Comparison of ENCODE assay signal across 8 cellular contexts in genomic region chr6:30883743-30884520, GRCh38. TPM values are rescaled to one million over a fixed set of nuclear protein-coding genes. Genes with fewer than 3 reads are reported as not detected.
DNase-seq lines count a peak whose midpoint lies in the region; ATAC-seq and TF ChIP-seq lines count a peak whose summit lies in the region.

Gene DDR1 (plus strand): TSS chr6:30884519. CDS start chr6:30888730, 4,211 bp downstream.

- DNase-seq in C1 segment of cervical spinal cord (lab: John Stamatoyannopoulos, UW) (peak in 12 of 14 donors; percentile 60 to 94 (median 83)), HEK293T (ENCODE audit: extremely low spot score) (peak; percentile 61), foreskin keratinocyte (peak; percentile 53 to 73), tibial artery (peak; percentile 60 to 92)
- peak; percentile 47 for DNase-seq in activated naive CD4-positive, alpha-beta T cell treated with anti-CD3 and anti-CD28 coated beads for 36 hours

- POLR2A ChIA-PET in HEK293T (lab: Yijun Ruan, JAX), result interaction anchor here (0.7 to 2.1 kb wide), 9 partner anchors 20 to 268 kb away, joined by 3 to 10 read pairs (median 4); partner anchors contain the start of genes GTF2H4 and VARS2

- H3K4me3 Mint-ChIP-seq in activated naive CD4-positive, alpha-beta T cell treated with anti-CD3 and anti-CD28 coated beads for 36 hours, result peak within 1 kb of the TSS; percentile 80
- peak within 1 kb of the TSS; percentile 92 to 95 (median 95) for H3K4me3 Mint-ChIP-seq in nephron

- H3K36me3 Mint-ChIP-seq in activated naive CD4-positive, alpha-beta T cell treated with anti-CD3 and anti-CD28 coated beads for 36 hours (ENCODE audit: low read depth), result no peaks in the 10 kb centered on the region
- H3K36me3 Mint-ChIP-seq in nephron (ENCODE audit: low read depth), result peaks cover 10% of the 10 kb centered on the region

- intact Hi-C loops in activated naive CD4-positive, alpha-beta T cell treated with anti-CD3 and anti-CD28 coated beads for 36 hours (cut with micrococcal nuclease), result loop anchor here (2.0 kb wide), 1 partner anchor 25 kb away; the partner anchor contains the start of gene GTF2H4
- intact Hi-C loops in tibial artery (cut with DNase I; ENCODE audit: low total_unique reads), result loop anchor here (5.0 kb wide), 2 partner anchors 57 to 142 kb away; partner anchors contain the start of genes FLOT1 and IER3

- H3K4me1 ChIP-seq in foreskin keratinocyte, result peaks cover 33% of the 10 kb centered on the region
- peaks cover 0 to 69% (median 40%) of the 10 kb centered on the region in 4 donors for H3K4me1 ChIP-seq in tibial artery

- peak within 1 kb of the TSS; percentile 100 for H3K27ac ChIP-seq in foreskin keratinocyte
- H3K27ac ChIP-seq in tibial artery, result peak within 1 kb of the TSS; percentile 93 to 98

- CTCF ChIA-PET in HEK293T (lab: Yijun Ruan, JAX), result interaction anchor here (0.9 to 1.6 kb wide), 4 partner anchors 54 to 212 kb away, joined by 3 to 5 read pairs (median 4); partner anchors contain the start of gene DHX16
- CTCF ChIA-PET in activated naive CD4-positive, alpha-beta T cell treated with anti-CD3 and anti-CD28 coated beads for 36 hours (lab: Charles Lee), result interaction anchor here (1.0 to 7.2 kb wide), 5 partner anchors 20 to 64 kb away, joined by 3 to 34 read pairs (median 4); partner anchors contain the start of gene VARS2

- TF ChIP-seq CTCF in foreskin keratinocyte (conservative IDR thresholded peaks at IDR 0.05), result no peak
- TF ChIP-seq CTCF in nephron (IDR thresholded peaks at IDR 0.05; ENCODE audit: unreplicated experiment in 3 of 3), result no peak
- no peak for TF ChIP-seq CTCF in tibial artery (IDR thresholded peaks at IDR 0.05)

- no peaks in the 10 kb centered on the region for H3K9me3 Mint-ChIP-seq in activated naive CD4-positive, alpha-beta T cell treated with anti-CD3 and anti-CD28 coated beads for 36 hours
- no peaks in the 10 kb centered on the region for H3K9me3 Mint-ChIP-seq in nephron

- peak within 1 kb of the TSS; percentile 48 for H3K27ac Mint-ChIP-seq in activated naive CD4-positive, alpha-beta T cell treated with anti-CD3 and anti-CD28 coated beads for 36 hours
- peak within 1 kb of the TSS; percentile 98 to 99 (median 98) for H3K27ac Mint-ChIP-seq in nephron

- peaks cover 32% of the 10 kb centered on the region for H3K4me1 Mint-ChIP-seq in activated naive CD4-positive, alpha-beta T cell treated with anti-CD3 and anti-CD28 coated beads for 36 hours (ENCODE audit: low read depth)
- H3K4me1 Mint-ChIP-seq in nephron, result peaks cover 73% of the 10 kb centered on the region

- H3K27me3 ChIP-seq in foreskin keratinocyte (no peaks in the 10 kb centered on the region), tibial artery (no peaks in the 10 kb centered on the region)

- H3K9me3 ChIP-seq in tibial artery, result no peaks in the 10 kb centered on the region

- no peaks in the 10 kb centered on the region for H3K27me3 Mint-ChIP-seq in activated naive CD4-positive, alpha-beta T cell treated with anti-CD3 and anti-CD28 coated beads for 36 hours (ENCODE audit: low read depth)
- no peaks in the 10 kb centered on the region for H3K27me3 Mint-ChIP-seq in nephron (ENCODE audit: low read depth)

- H3K36me3 ChIP-seq in tibial artery, result peaks cover 0 to 4% (median 3%) of the 10 kb centered on the region in 3 donors

- peak within 1 kb of the TSS; percentile 87 to 88 for H3K4me3 ChIP-seq in tibial artery

- ATAC-seq in foreskin keratinocyte (peak; percentile 50), HG02588 (IDR thresholded peaks at IDR 0.05; ENCODE audit: unreplicated experiment) (no peak)

TF ChIP-seq in HEK293T, 16 proteins besides CTCF, POLR2A, EP300 and RAD21:
- TF ChIP-seq LEF1 (IDR thresholded peaks at IDR 0.05; ENCODE audit: borderline replicate concordance) (no peak), NFRKB (IDR thresholded peaks at IDR 0.05) (no peak), HDGF (IDR thresholded peaks at IDR 0.05; ENCODE audit: borderline replicate concordance) (no peak), SUZ12 (IDR thresholded peaks at IDR 0.05) (no peak), FOXK2 (IDR thresholded peaks at IDR 0.05) (no peak), L3MBTL2 (conservative IDR thresholded peaks at IDR 0.05) (no peak), BHLHE40 (IDR thresholded peaks at IDR 0.05; ENCODE audit: borderline replicate concordance) (no peak), TARDBP (IDR thresholded peaks at IDR 0.05) (no peak), SP1 (IDR thresholded peaks at IDR 0.05) (no peak), FOXM1 (IDR thresholded peaks at IDR 0.05; ENCODE audit: borderline replicate concordance) (no peak), ARNT (IDR thresholded peaks at IDR 0.05) (no peak), ZNF384 (IDR thresholded peaks at IDR 0.05) (no peak), ELF4 (IDR thresholded peaks at IDR 0.05) (no peak), CTBP1 (IDR thresholded peaks at IDR 0.05; ENCODE audit: borderline replicate concordance) (no peak), FOXA1 (IDR thresholded peaks at IDR 0.05) (no peak), PKNOX1 (IDR thresholded peaks at IDR 0.05) (no peak)

TF ChIP-seq in PFSK-1, 5 proteins besides CTCF, POLR2A, EP300 and RAD21:
- TF ChIP-seq SIN3A (IDR thresholded peaks at IDR 0.05; ENCODE audit: borderline replicate concordance, insufficient read depth, low read length) (no peak), REST (IDR thresholded peaks at IDR 0.05; ENCODE audit: insufficient read depth in 1 of 2, low read depth in 2 of 2, low read length in 2 of 2) (no peak), POLR2AphosphoS5 (IDR thresholded peaks at IDR 0.05; ENCODE audit: low read depth, low read length) (no peak), FOXP2 (optimal IDR thresholded peaks at IDR 0.05; ENCODE audit: borderline replicate concordance, extremely low read depth, extremely low read length, insufficient read depth) (peak; percentile 8)

RNA-seq across cellular contexts. Expression of gene DDR1, which starts in this region (rescaled TPM):
- polyA plus RNA-seq in PFSK-1 (2012; ENCODE audit: insufficient read length, low read depth), result 21.1 TPM
- total RNA-seq in activated naive CD4-positive, alpha-beta T cell treated with anti-CD3 and anti-CD28 coated beads for 36 hours, result 10 to 100 TPM in 1 of 2 experiments, 1 to 10 TPM in 1; 9.5 to 10.1 TPM
- 211 and 243 TPM in 2 replicates for total RNA-seq in foreskin keratinocyte
- polyA plus RNA-seq in foreskin keratinocyte, result 138 and 147 TPM in 2 replicates

Comparison
In these comparisons a context has a peak if more than half of its experiments do, and no peak if none do; other contexts are left out.
1. RNA of gene DDR1 (total RNA-seq): 211 to 243 TPM in foreskin keratinocyte; 9.5 to 10.1 TPM in activated naive CD4-positive, alpha-beta T cell treated with anti-CD3 and anti-CD28 coated beads for 36 hours; every median in the first group is over 10 times any median in the second.
2. Peak in every context shown above with its lines, with median percentiles within 50 percentile points of each other: DNase-seq.